23 cellular contexts compared by ENCODE assay signal in genomic region chr16:3767333-3767977, GRCh38. TPM values are rescaled to one million over a fixed set of nuclear protein-coding genes. Genes with fewer than 3 reads are reported as not detected.
DNase-seq lines count a peak whose midpoint lies in the region; TF ChIP-seq lines count a peak whose summit lies in the region.
"Had no signal": no experiment of that assay in that cellular context is flagged by ENCODE, and none has a peak within 500 bp of the region (broad histone marks: within the 10 kb centered on the region; RNA-seq: fewer than 3 reads in every experiment).

No MANE protein-coding gene starts in this region.

- TF ChIP-seq CTCF in DOHH2 (IDR thresholded peaks at IDR 0.05; ENCODE audit: low read depth, low read length, poor library complexity, severe bottlenecking) (no peak), OCI-LY1 (IDR thresholded peaks at IDR 0.05; ENCODE audit: low read length) (no peak), mesothelial cell of epicardium (IDR thresholded peaks at IDR 0.05; ENCODE audit: unreplicated experiment) (no peak)

- H3K9me3 ChIP-seq in DOHH2 (ENCODE audit: control insufficient read depth, insufficient read depth, low read length) (no peaks in the 10 kb centered on the region), OCI-LY1 (ENCODE audit: low read length) (no peaks in the 10 kb centered on the region)
- H3K9me3 ChIP-seq: ascending aorta, gastrocnemius medialis, tibial nerve had no signal

- peak overlapping the region; percentile 20; the same call in 1 of the 2 replicates for H3K27ac ChIP-seq in DOHH2 (ENCODE audit: low read depth, low read length)
- peak overlapping the region; percentile 72 for H3K27ac ChIP-seq in OCI-LY1 (ENCODE audit: low read depth, low read length, poor library complexity, severe bottlenecking)
- H3K27ac ChIP-seq: ascending aorta, gastrocnemius medialis, parathyroid adenoma, tibial nerve had no signal

- H4K20me1 ChIP-seq in DOHH2 (ENCODE audit: control insufficient read depth, insufficient read depth, low read depth, low read length) (no peaks in the 10 kb centered on the region), OCI-LY1 (ENCODE audit: insufficient read depth, low read length) (no peaks in the 10 kb centered on the region)

- H3K27me3 ChIP-seq in DOHH2 (ENCODE audit: control insufficient read depth, low read length) (no peaks in the 10 kb centered on the region), OCI-LY1 (ENCODE audit: insufficient read depth, low read length) (no peaks in the 10 kb centered on the region)
- H3K27me3 ChIP-seq: ascending aorta, gastrocnemius medialis, tibial nerve had no signal

- peak overlapping the region; percentile 34; the same call in 1 of the 2 replicates for H3K9ac ChIP-seq in OCI-LY1 (ENCODE audit: low read length)
- H3K9ac ChIP-seq: parathyroid adenoma had no signal

- no peak overlapping the region for H3K4me2 ChIP-seq in DOHH2 (ENCODE audit: low read length)
- peak overlapping the region; percentile 63 for H3K4me2 ChIP-seq in OCI-LY1 (ENCODE audit: low read length)

- peaks cover 66% of the 10 kb centered on the region for H3K36me3 ChIP-seq in DOHH2 (ENCODE audit: control insufficient read depth, low read length)
- peaks cover 64% of the 10 kb centered on the region for H3K36me3 ChIP-seq in OCI-LY1 (ENCODE audit: insufficient read depth, low read length)

- peaks cover 2% of the 10 kb centered on the region for H3K4me1 Mint-ChIP-seq in mesothelial cell of epicardium

- H3F3A ChIP-seq in DOHH2 (ENCODE audit: control insufficient read depth, insufficient read depth) = no peaks in the 10 kb centered on the region
- H3F3A ChIP-seq in OCI-LY1 (ENCODE audit: insufficient read depth, low read length) = no peaks in the 10 kb centered on the region

- no peaks in the 10 kb centered on the region for H3K9me3 Mint-ChIP-seq in mesothelial cell of epicardium
- H3K9me3 Mint-ChIP-seq: CD8-positive, alpha-beta T cell; natural killer cell treated with Interleukin-12 subunit alpha and Interleukin-12 subunit beta and Interleukin-15 and Interleukin-18, amount 100 ng/mL, for 72 hours; stimulated activated naive CD8-positive, alpha-beta T cell treated with anti-CD3 and anti-CD28 coated beads, Interleukin-15, Interleukin-2, amounts not matched to agents 100 ng/mL and 50 ng/mL, for 24 hours had no signal

- H2AFZ ChIP-seq in OCI-LY1 (ENCODE audit: low read length) = no peak overlapping the region
- H2AFZ ChIP-seq: parathyroid adenoma had no signal

- H3K36me3 Mint-ChIP-seq in mesothelial cell of epicardium = peaks cover 36% of the 10 kb centered on the region

- H3K4me3 Mint-ChIP-seq in mesothelial cell of epicardium = no peak overlapping the region
- H3K4me3 Mint-ChIP-seq: CD8-positive, alpha-beta T cell; natural killer cell treated with Interleukin-12 subunit alpha and Interleukin-12 subunit beta and Interleukin-15 and Interleukin-18, amount 100 ng/mL, for 72 hours; stimulated activated naive CD8-positive, alpha-beta T cell treated with anti-CD3 and anti-CD28 coated beads, Interleukin-15, Interleukin-2, amounts not matched to agents 100 ng/mL and 50 ng/mL, for 24 hours had no signal

- DNase-seq in Ammon's horn (ENCODE audit: low spot score) = peak; percentile 7
- DNase-seq in medulla oblongata (ENCODE audit: extremely low spot score) = peak; percentile 21
- DNase-seq in mesothelial cell of epicardium (ENCODE audit: low spot score in 2 of 2, unreplicated experiment in 2 of 2) = no peak
- DNase-seq in GDM1 (lab: John Stamatoyannopoulos, UW) = no peak
- no peak for DNase-seq in activated CD8-positive, alpha-beta memory T cell treated with anti-CD3 and anti-CD28 coated beads, Interleukin-2, amount 50 U/mL, for 48 hours
- DNase-seq in SHP77 (lab: John Stamatoyannopoulos, UW) = no peak
- DNase-seq: activated CD4-positive, alpha-beta T cell treated with anti-CD3 and anti-CD28 coated beads for 48 hours; activated naive CD4-positive, alpha-beta T cell treated with Interleukin-2 at 50 U/mL for 16 hours; CD8-positive, alpha-beta T cell; central memory CD4-positive, alpha-beta T cell; effector CD4-positive, alpha-beta T cell; gastrocnemius medialis; mesendoderm; NCI-H1694 treated with DMSO at 0.1 percent for 48 hours; NCI-H748 treated with DMSO at 0.1 percent for 48 hours had no signal

- H3K4me1 ChIP-seq in DOHH2 (ENCODE audit: control insufficient read depth, low read length) = peaks cover 20% of the 10 kb centered on the region
- peaks cover 17% of the 10 kb centered on the region for H3K4me1 ChIP-seq in OCI-LY1 (ENCODE audit: insufficient read depth, low read length, severe bottlenecking)
- H3K4me1 ChIP-seq: parathyroid adenoma had no signal

- H3K79me2 ChIP-seq in DOHH2 (ENCODE audit: control insufficient read depth, low read length) = 0 out of 2 replicates have a peak, but pooled peaks cover 4% of the 10 kb centered on the region
- no peaks in the 10 kb centered on the region for H3K79me2 ChIP-seq in OCI-LY1 (ENCODE audit: insufficient read depth, low read length)

- H3K27me3 Mint-ChIP-seq in mesothelial cell of epicardium (ENCODE audit: low read depth) = no peaks in the 10 kb centered on the region
- H3K27me3 Mint-ChIP-seq: natural killer cell treated with Interleukin-12 subunit alpha and Interleukin-12 subunit beta and Interleukin-15 and Interleukin-18, amount 100 ng/mL, for 72 hours; stimulated activated naive CD8-positive, alpha-beta T cell treated with anti-CD3 and anti-CD28 coated beads, Interleukin-15, Interleukin-2, amounts not matched to agents 100 ng/mL and 50 ng/mL, for 24 hours had no signal

- H3K9me2 ChIP-seq in DOHH2 (replicated peaks; ENCODE audit: control insufficient read depth, low read length) = no peaks in the 10 kb centered on the region
- H3K9me2 ChIP-seq in OCI-LY1 (ENCODE audit: low read depth, low read length) = no peaks in the 10 kb centered on the region

- no peak overlapping the region for H3K27ac Mint-ChIP-seq in mesothelial cell of epicardium
- H3K27ac Mint-ChIP-seq: CD8-positive, alpha-beta T cell; stimulated activated naive CD8-positive, alpha-beta T cell treated with anti-CD3 and anti-CD28 coated beads, Interleukin-15, Interleukin-2, amounts not matched to agents 100 ng/mL and 50 ng/mL, for 24 hours had no signal

- H3K4me3 ChIP-seq in DOHH2 (ENCODE audit: low read length) (no peak overlapping the region), OCI-LY1 (ENCODE audit: low read depth, low read length, poor library complexity, severe bottlenecking) (peak overlapping the region; percentile 38)
- H3K4me3 ChIP-seq: ascending aorta, gastrocnemius medialis, GM12878, tibial nerve had no signal

RNA-seq across cellular contexts. Expression of gene TRAP1, which starts 50.1 kb away (rescaled TPM):
- 141 to 149 TPM (median 142 TPM) in 3 replicates for total RNA-seq in mesothelial cell of epicardium

Comparison
In these comparisons a context has a peak if more than half of its experiments do, and no peak if none do; other contexts are left out.
1. DNase-seq: peak in Ammon's horn (single experiment) and medulla oblongata (single experiment); none in mesothelial cell of epicardium (0 of 2), GDM1 (single experiment), activated CD8-positive, alpha-beta memory T cell treated with anti-CD3 and anti-CD28 coated beads, Interleukin-2, amount 50 U/mL, for 48 hours (single experiment) and SHP77 (0 of 2).